ENCODE assay signal across 28 cellular contexts in the genomic region with DNA sequence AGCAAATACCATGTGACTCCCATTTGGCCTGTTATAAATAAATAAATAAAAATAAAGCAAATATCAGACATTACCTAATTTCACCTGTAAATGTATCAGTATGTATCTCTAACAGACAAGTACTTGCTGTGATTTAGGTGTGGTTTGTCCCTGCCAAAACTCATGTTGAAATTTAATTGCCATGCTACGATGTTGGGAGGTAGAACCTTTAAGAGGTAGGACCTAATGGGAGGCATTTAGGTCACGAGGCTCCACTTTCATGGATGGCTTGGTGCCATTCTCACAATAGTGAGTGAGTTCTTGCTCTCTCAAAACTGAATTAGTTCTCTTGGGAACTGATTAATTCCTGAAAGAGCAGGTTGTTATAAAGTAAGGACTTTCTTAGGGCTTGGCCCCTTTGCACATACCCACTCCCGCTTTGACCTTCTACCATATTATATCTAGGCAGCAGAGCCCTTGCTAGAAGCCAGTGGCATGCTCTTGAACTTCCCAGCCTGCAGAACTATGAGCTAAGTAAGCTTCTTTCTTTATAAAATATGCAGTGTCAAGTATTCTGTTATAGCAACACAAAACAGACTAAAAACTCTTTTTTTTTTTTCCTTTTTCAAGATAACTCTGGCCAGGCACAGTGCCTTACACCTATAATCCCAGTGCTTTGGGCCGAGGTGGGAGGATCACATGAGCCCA.
"Had no signal": no experiment of that assay in that cellular context is flagged by ENCODE, and none has a peak within 500 bp of the region (broad histone marks: within the 10 kb centered on the region; RNA-seq: fewer than 3 reads in every experiment).

No MANE protein-coding gene starts in this region.

- H3K27ac ChIP-seq: coronary artery, esophagus muscularis mucosa, foreskin keratinocyte, gastroesophageal sphincter, heart left ventricle, hepatocyte, psoas muscle, sigmoid colon, stomach, testis, tibial nerve, vagina had no signal

- H3K27ac Mint-ChIP-seq: stimulated activated effector memory CD8-positive, alpha-beta T cell treated with anti-CD3 and anti-CD28 coated beads, Interleukin-12 subunit alpha, Interleukin-12 subunit beta, amount 100 ng/mL, for 72 hours had no signal

- H2AFZ ChIP-seq: hepatocyte had no signal

- H3K9me3 ChIP-seq: esophagus muscularis mucosa, gastroesophageal sphincter, heart left ventricle, psoas muscle, sigmoid colon, stomach, testis, tibial nerve, vagina had no signal

- H3K4me3 Mint-ChIP-seq: naive thymus-derived CD4-positive, alpha-beta T cell; nephron progenitor cell; stimulated activated effector memory CD8-positive, alpha-beta T cell treated with anti-CD3 and anti-CD28 coated beads, Interleukin-12 subunit alpha, Interleukin-12 subunit beta, amount 100 ng/mL, for 72 hours had no signal

- ATAC-seq: foreskin keratinocyte; gastroesophageal sphincter; heart left ventricle; left lobe of liver; naive thymus-derived CD4-positive, alpha-beta T cell; right cardiac atrium; stimulated activated effector memory CD8-positive, alpha-beta T cell treated with anti-CD3 and anti-CD28 coated beads, Interleukin-12 subunit alpha, Interleukin-12 subunit beta, amount 100 ng/mL, for 72 hours had no signal

- H3K4me3 ChIP-seq: coronary artery, esophagus muscularis mucosa, gastroesophageal sphincter, heart left ventricle, hepatocyte, lung, psoas muscle, sigmoid colon, stomach, testis, tibial nerve, vagina had no signal

- H3K4me2 ChIP-seq: hepatocyte had no signal

- H3K27me3 ChIP-seq: esophagus muscularis mucosa, foreskin keratinocyte, gastroesophageal sphincter, heart left ventricle, hepatocyte, sigmoid colon, stomach, testis, tibial nerve, vagina had no signal

- DNase-seq: dermis blood vessel endothelial cell; effector memory CD4-positive, alpha-beta T cell; foreskin keratinocyte; heart left ventricle; kidney; mesenchymal stem cell; midbrain; naive thymus-derived CD4-positive, alpha-beta T cell; nephron progenitor cell; nucleus accumbens; posterior cingulate gyrus; psoas muscle; right cardiac atrium; sigmoid colon; stimulated activated CD4-positive, alpha-beta T cell treated with anti-CD3 and anti-CD28 coated beads, Interleukin-2, amount 100 ng/mL, for 24 hours; stimulated activated CD4-positive, alpha-beta T cell treated with anti-CD3 and anti-CD28 coated beads, Interleukin-4, amount 100 ng/mL, for 24 hours; stimulated activated naive CD4-positive, alpha-beta T cell treated with Interleukin-2 at 50 U/mL for 16 hours; stomach; testis had no signal

- H3K9me3 Mint-ChIP-seq: naive thymus-derived CD4-positive, alpha-beta T cell; stimulated activated effector memory CD8-positive, alpha-beta T cell treated with anti-CD3 and anti-CD28 coated beads, Interleukin-12 subunit alpha, Interleukin-12 subunit beta, amount 100 ng/mL, for 72 hours had no signal

- H3K27me3 Mint-ChIP-seq: naive thymus-derived CD4-positive, alpha-beta T cell had no signal
